Comparison of ENCODE assay signal across 25 cellular contexts in the genomic region with DNA sequence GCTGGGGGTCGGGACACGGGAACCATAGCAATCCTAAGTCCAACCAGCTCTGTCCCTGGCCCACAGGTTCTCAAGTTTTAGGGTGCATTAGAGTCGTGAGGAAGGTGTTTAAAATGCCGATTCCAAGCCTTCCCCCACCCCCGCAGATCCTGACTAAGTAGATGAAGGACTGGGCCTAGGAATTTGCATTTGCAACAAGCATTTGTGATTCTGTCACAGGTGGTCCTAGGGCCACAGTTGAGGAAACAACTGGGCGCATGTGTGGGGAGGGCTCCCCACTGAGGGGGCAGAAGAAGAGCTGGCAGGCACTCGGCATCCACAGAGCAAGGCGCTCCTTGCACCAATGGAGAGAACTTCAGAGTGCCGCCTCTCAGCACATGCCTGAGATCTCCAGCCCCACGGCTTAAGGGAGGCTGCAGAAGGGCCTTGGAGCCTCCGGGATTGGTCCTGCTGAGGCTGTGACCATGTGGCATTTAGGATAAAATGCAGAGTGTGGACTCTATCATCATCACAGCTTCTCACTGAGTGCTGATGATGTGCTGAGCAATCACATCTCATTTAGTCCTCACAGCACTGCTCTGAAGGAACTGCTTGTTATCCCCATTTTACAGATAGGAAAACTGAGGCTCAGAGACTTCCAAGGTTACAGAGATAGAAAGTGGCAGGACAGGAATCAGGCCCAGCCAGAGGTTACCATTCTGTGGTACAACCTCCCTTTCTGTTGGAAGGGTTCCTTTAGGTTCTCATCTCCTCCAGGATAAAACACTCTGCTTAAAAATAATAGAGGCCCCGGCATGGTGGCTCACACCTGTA. TPM values are rescaled to one million over a fixed set of nuclear protein-coding genes. Genes with fewer than 3 reads are reported as not detected.
DNase-seq lines count a peak whose midpoint lies in the region; ATAC-seq, FAIRE-seq and TF ChIP-seq lines count a peak whose summit lies in the region.
"Had no signal": no experiment of that assay in that cellular context is flagged by ENCODE, and none has a peak within 500 bp of the region (broad histone marks: within the 10 kb centered on the region; RNA-seq: fewer than 3 reads in every experiment).

No MANE protein-coding gene starts in this region.

- H3K4me3 Mint-ChIP-seq in activated CD4-positive, alpha-beta T cell treated with anti-CD3 and anti-CD28 coated beads for 36 hours = no peak overlapping the region
- H3K4me3 Mint-ChIP-seq: CD8-positive, alpha-beta memory T cell had no signal

- TF ChIP-seq POLR2A in HepG2 (IDR thresholded peaks at IDR 0.05; ENCODE audit: insufficient read depth in 1 of 2, low read depth in 2 of 2, low read length in 2 of 2) = no peak
- no peak for TF ChIP-seq POLR2A in right lobe of liver (IDR thresholded peaks at IDR 0.05)
- TF ChIP-seq POLR2A in H1 (IDR thresholded peaks at IDR 0.05; ENCODE audit: control extremely low read depth in 1 of 2, low read depth in 2 of 2, low read length in 2 of 2) = no peak

- H3K4me1 ChIP-seq in HepG2 (ENCODE audit: insufficient read depth, low read length) (no peaks in the 10 kb centered on the region), right lobe of liver (peaks cover 0 to 13% (median 0%) of the 10 kb centered on the region in 4 donors), H1 (replicated peaks in 1 of 4; ENCODE audit: control insufficient read depth in 3 of 4, insufficient read depth in 4 of 4, low read length in 3 of 4) (peaks cover 8 to 29% (median 15%) of the 10 kb centered on the region in 4 experiments)
- H3K4me1 ChIP-seq: HAP-1 had no signal

- 69% methylated on average over 6 of the region's 12 CpGs for WGBS in HepG2 (ENCODE audit: low lambda C conversion rate)
- 100% methylated on average over 1 of the region's 12 CpGs for WGBS in right lobe of liver (ENCODE audit: insufficient coverage, low coverage, low lambda C conversion rate, missing lambda C conversion rate)
- 62% methylated on average over 12 of the region's 12 CpGs; no CpG with 5 or more reads in 1 of the 2 experiments for WGBS in H1 (ENCODE audit: extremely low coverage in 1 of 2, insufficient coverage in 1 of 2, insufficient read length in 1 of 2, insufficient replicate concordance in 2 of 2, low coverage in 1 of 2, low lambda C conversion rate in 2 of 2, missing lambda C conversion rate in 1 of 2), 2 experiments

- H2BK12ac ChIP-seq in H1 (ENCODE audit: low read depth, low read length) = no peak overlapping the region

- H2AFZ ChIP-seq in HepG2 (ENCODE audit: low read length) (no peak overlapping the region), H1 (ENCODE audit: low read length) (no peak overlapping the region)

- TF ChIP-seq EP300 in HepG2 (IDR thresholded peaks at IDR 0.05; ENCODE audit: low read depth in 2 of 2, low read length in 2 of 2) = no peak
- no peak for TF ChIP-seq EP300 in HepG2 (CRISPR knock-in tag; IDR thresholded peaks at IDR 0.05; ENCODE audit: borderline replicate concordance)
- no peak for TF ChIP-seq EP300 in H1 (IDR thresholded peaks at IDR 0.05; ENCODE audit: borderline replicate concordance in 1 of 2, low read depth in 2 of 2, low read length in 2 of 2)

- H4K20me1 ChIP-seq in HepG2 (ENCODE audit: insufficient read depth, low read length) = no peaks in the 10 kb centered on the region
- H4K20me1 ChIP-seq in H1 (replicated peaks in 1 of 2; ENCODE audit: control insufficient read depth in 1 of 2, insufficient read depth in 2 of 2, low read length in 2 of 2) = peaks cover 0 to 2% of the 10 kb centered on the region in 2 experiments

- FAIRE-seq in HepG2 (lab: Jason Lieb, UNC) (no peak), H1 (lab: Jason Lieb, UNC) (no peak)
- FAIRE-seq: GM18507 had no signal

- no peak overlapping the region for H3K14ac ChIP-seq in H1 (ENCODE audit: insufficient read length)

- peaks cover 15% of the 10 kb centered on the region for H3K36me3 Mint-ChIP-seq in activated CD4-positive, alpha-beta T cell treated with anti-CD3 and anti-CD28 coated beads for 36 hours (ENCODE audit: low read depth)

- H3K36me3 ChIP-seq in HepG2 (replicated peaks in 1 of 2; ENCODE audit: control insufficient read depth in 1 of 2, insufficient read depth in 2 of 2, low read length in 2 of 2) = no peaks in the 10 kb centered on the region
- H3K36me3 ChIP-seq in right lobe of liver = no peaks in the 10 kb centered on the region
- H3K36me3 ChIP-seq in H1 (ENCODE audit: control insufficient read depth in 2 of 4, insufficient read depth in 4 of 4, low read length in 3 of 4) = peaks cover 0 to 8% (median 0%) of the 10 kb centered on the region in 4 experiments; a peak in 1 of 8 replicates
- H3K36me3 ChIP-seq: HAP-1 had no signal

- H2BK120ac ChIP-seq in H1 (replicated peaks; ENCODE audit: low read depth, low read length) = no peak overlapping the region

- in situ Hi-C loops in HepG2 (cut with HindIII; ENCODE audit: extremely low pct_ligation_motif_present, low pct_unique_long_range_greater_than_20kb) = no loop called here

- no peaks in the 10 kb centered on the region for H3K23me2 ChIP-seq in H1 (ENCODE audit: low read depth, low read length)

- BruUV-seq in HepG2 (replicated peaks; lab: Mats Ljungman, UMichigan) = no TSS peak

- H3K4me1 Mint-ChIP-seq in activated CD4-positive, alpha-beta T cell treated with anti-CD3 and anti-CD28 coated beads for 36 hours = peaks cover 67% of the 10 kb centered on the region

- H3K23ac ChIP-seq in H1 (ENCODE audit: insufficient read length) = no peak overlapping the region

- peak overlapping the region; percentile 40; the same call in 1 of the 2 replicates for H2BK5ac ChIP-seq in H1 (ENCODE audit: low read depth, low read length)

- no peak for ATAC-seq in activated CD4-positive, alpha-beta T cell treated with anti-CD3 and anti-CD28 coated beads for 36 hours
- no peak for ATAC-seq in HepG2
- no peak for ATAC-seq in right lobe of liver
- ATAC-seq in HG02571 (IDR thresholded peaks at IDR 0.05; ENCODE audit: unreplicated experiment) = no peak
- no peak for ATAC-seq in GM19023 (IDR thresholded peaks at IDR 0.05; ENCODE audit: unreplicated experiment)

- H3K4me2 ChIP-seq in HepG2 (ENCODE audit: low read depth, low read length) (no peak overlapping the region), H1 (ENCODE audit: insufficient read depth in 1 of 2, low read depth in 2 of 2, low read length in 2 of 2) (peak overlapping the region; percentile 39 to 48; a peak in 2 of 4 replicates)
- H3K4me2 ChIP-seq: KMS-11 had no signal

- H3K9me3 Mint-ChIP-seq in activated CD4-positive, alpha-beta T cell treated with anti-CD3 and anti-CD28 coated beads for 36 hours (ENCODE audit: low read depth) = no peaks in the 10 kb centered on the region
- H3K9me3 Mint-ChIP-seq: CD8-positive, alpha-beta memory T cell had no signal

- POLR2A ChIA-PET in activated CD4-positive, alpha-beta T cell treated with anti-CD3 and anti-CD28 coated beads for 36 hours (lab: Charles Lee) = interaction anchor here (0.7 kb wide), 1 partner anchor 93 kb away, joined by 3 read pairs; no protein-coding TSS in a partner anchor
- POLR2A ChIA-PET in HepG2 (lab: Yijun Ruan, JAX) = no interaction called here
- POLR2A ChIA-PET in H1 (lab: Charles Lee; ENCODE audit: partially characterized antibody) = interaction anchor here (0.8 kb wide), 1 partner anchor 26 kb away, joined by 3 read pairs; no protein-coding TSS in a partner anchor

- CTCF ChIA-PET in activated CD4-positive, alpha-beta T cell treated with anti-CD3 and anti-CD28 coated beads for 36 hours (lab: Charles Lee) = interaction anchor here (0.6 to 1.4 kb wide), 2 partner anchors 14 to 273 kb away, joined by 3 to 4 read pairs; no protein-coding TSS in a partner anchor
- CTCF ChIA-PET in HepG2 (lab: Yijun Ruan, JAX; ENCODE audit: low intra/inter-chr PET ratio, low total read pairs) (no interaction called here), H1 (lab: Charles Lee; ENCODE audit: partially characterized antibody) (interaction anchor here (0.7 to 1.1 kb wide), 2 partner anchors 9 to 148 kb away, joined by 3 to 4 read pairs; no protein-coding TSS in a partner anchor)

- peak overlapping the region; percentile 24; the same call in 1 of the 2 replicates for H3K18ac ChIP-seq in H1 (ENCODE audit: extremely low read depth, low read length)

- 0 out of 2 replicates have a peak overlapping the region, but pooled peaks have one; percentile 9 for H2BK20ac ChIP-seq in H1 (ENCODE audit: low read length)

- intact Hi-C loops in activated CD4-positive, alpha-beta T cell treated with anti-CD3 and anti-CD28 coated beads for 36 hours (cut with DNase I, micrococcal nuclease) = loop anchor here in 1 of 2 experiments (1.0 kb wide), 1 partner anchor 92 kb away; no protein-coding TSS in a partner anchor
- intact Hi-C loops in HepG2 (cut with micrococcal nuclease; ENCODE audit: unreplicated experiment) (no loop called here), right lobe of liver (cut with DNase I) (no loop called here)

- TF ChIP-seq CTCF in HepG2 (CRISPR knock-in tag; IDR thresholded peaks at IDR 0.05) = no peak
- no peak for TF ChIP-seq CTCF in right lobe of liver (IDR thresholded peaks at IDR 0.05)
- TF ChIP-seq CTCF in H1 (IDR thresholded peaks at IDR 0.05; ENCODE audit: control extremely low read depth in 1 of 3, insufficient read depth in 1 of 3, low read depth in 1 of 3, low read length in 3 of 3) = no peak

- no peaks in the 10 kb centered on the region for H3K27me3 ChIP-seq in HepG2 (ENCODE audit: control insufficient read depth in 1 of 2, insufficient read depth in 2 of 2, low read length in 2 of 2)
- H3K27me3 ChIP-seq in right lobe of liver = no peaks in the 10 kb centered on the region
- peaks cover 0 to 1% (median 0%) of the 10 kb centered on the region in 4 experiments; a peak in 1 of 7 replicates for H3K27me3 ChIP-seq in H1 (replicated peaks in 1 of 4; ENCODE audit: control insufficient read depth in 3 of 4, extremely low read depth in 1 of 4, insufficient read depth in 3 of 4, low read length in 3 of 4)

- H4K8ac ChIP-seq in H1 (ENCODE audit: extremely low read depth, insufficient read depth, low read length) = no peak overlapping the region

- H3K4ac ChIP-seq in H1 (replicated peaks; ENCODE audit: insufficient read length, low read depth, low read length) = no peak overlapping the region

- no peak overlapping the region for H3K56ac ChIP-seq in H1 (replicated peaks; ENCODE audit: insufficient read length, low read depth, low read length)

- H2BK15ac ChIP-seq in H1 (ENCODE audit: low read length) = peak overlapping the region; percentile 83; the same call in 1 of the 2 replicates

- H3K4me3 ChIP-seq in HepG2 (replicated peaks in 1 of 3; ENCODE audit: insufficient read depth in 1 of 3, low read depth in 2 of 3, low read length in 3 of 3) = no peak overlapping the region
- H3K4me3 ChIP-seq in right lobe of liver = no peak overlapping the region
- H3K4me3 ChIP-seq in H1 (ENCODE audit: extremely low read depth in 1 of 4, insufficient read depth in 2 of 4, low read depth in 3 of 4, low read length in 4 of 4) = no peak overlapping the region
- H3K4me3 ChIP-seq: HAP-1, SK-N-MC had no signal

- no peaks in the 10 kb centered on the region for H3K79me2 ChIP-seq in HepG2 (ENCODE audit: insufficient read depth, low read length)
- H3K79me2 ChIP-seq in H1 (ENCODE audit: control insufficient read depth in 1 of 2, insufficient read depth in 2 of 2, low read length in 2 of 2) = peaks cover 0 to 28% of the 10 kb centered on the region in 2 experiments; a peak in 2 of 4 replicates

- H4K5ac ChIP-seq in H1 (ENCODE audit: insufficient read length, low read depth, low read length) = no peak overlapping the region

- H2AK5ac ChIP-seq in H1 (ENCODE audit: low read depth, low read length) = no peak overlapping the region

- H3K27me3 Mint-ChIP-seq in activated CD4-positive, alpha-beta T cell treated with anti-CD3 and anti-CD28 coated beads for 36 hours = no peaks in the 10 kb centered on the region
- H3K27me3 Mint-ChIP-seq: CD8-positive, alpha-beta memory T cell had no signal

- peaks cover 5% of the 10 kb centered on the region for H3K79me1 ChIP-seq in H1 (ENCODE audit: low read depth, low read length)

- H3K9me3 ChIP-seq in HepG2 (ENCODE audit: low read length) (no peaks in the 10 kb centered on the region), right lobe of liver (no peaks in the 10 kb centered on the region), H1 (ENCODE audit: insufficient read depth in 2 of 2, low read depth in 1 of 2, low read length in 1 of 2) (no peaks in the 10 kb centered on the region)
- H3K9me3 ChIP-seq: HAP-1 had no signal

- H4K91ac ChIP-seq in H1 (replicated peaks; ENCODE audit: insufficient read length, low read length) = peak overlapping the region; percentile 51

- DNase-seq in activated CD4-positive, alpha-beta T cell treated with anti-CD3 and anti-CD28 coated beads for 36 hours = no peak
- DNase-seq in activated CD4-positive, alpha-beta T cell treated with anti-CD3 and anti-CD28 coated beads for 4 hours = no peak
- no peak for DNase-seq in HepG2 (ENCODE audit: low spot score)
- no peak for DNase-seq in right lobe of liver
- DNase-seq in H1 (ENCODE audit: low read depth in 1 of 2, low spot score in 2 of 2) = peak in 1 of 2 experiments; percentile 51
- DNase-seq in AG08396 (ENCODE audit: low spot score) = no peak
- DNase-seq: ACHN; C1 segment of cervical spinal cord; Calu3; CD8-positive, alpha-beta memory T cell; GDM1; NCI-H1105; NCI-H146; NCI-H2029; NCI-H2227 treated with DMSO at 0.1 percent for 48 hours; NCI-H510A; SHP77 treated with DMSO at 0.1 percent for 48 hours had no signal

- no peak overlapping the region for H3K9ac ChIP-seq in HepG2 (ENCODE audit: insufficient read depth, low read depth, low read length)
- no peak overlapping the region for H3K9ac ChIP-seq in H1 (replicated peaks in 1 of 4; ENCODE audit: extremely low read depth in 1 of 4, low read depth in 3 of 4, low read length in 3 of 4)
- H3K9ac ChIP-seq: KMS-11 had no signal

- TF ChIP-seq RAD21 in HepG2 (CRISPR knock-in tag; IDR thresholded peaks at IDR 0.05) = no peak
- no peak for TF ChIP-seq RAD21 in H1 (IDR thresholded peaks at IDR 0.05 in 1 of 2, conservative IDR thresholded peaks at IDR 0.05 in 1 of 2; ENCODE audit: low read depth in 2 of 2, low read length in 2 of 2)

- no peak overlapping the region for H3K27ac ChIP-seq in HepG2 (ENCODE audit: extremely low read length, insufficient read depth, low read length)
- no peak overlapping the region for H3K27ac ChIP-seq in right lobe of liver
- H3K27ac ChIP-seq in H1 (ENCODE audit: low read depth, low read length) = no peak overlapping the region
- H3K27ac ChIP-seq: 22Rv1, KMS-11, RWPE1, SK-N-MC had no signal

- H3K27ac Mint-ChIP-seq in activated CD4-positive, alpha-beta T cell treated with anti-CD3 and anti-CD28 coated beads for 36 hours = peak overlapping the region; percentile 33

RNA-seq across cellular contexts. Expression of a gene that starts 16.7 kb away (rescaled TPM):
- 10 to 100 TPM; 31.9 to 34.8 TPM for total RNA-seq in activated CD4-positive, alpha-beta T cell treated with anti-CD3 and anti-CD28 coated beads for 36 hours
- total RNA-seq in HepG2 (2016; rRNA removed; fragmentation: Illumina TruSeq; extraction: Trizol) = 0.63 and 1.1 TPM in 2 replicates
- total RNA-seq in HepG2 (2016; cell fraction: cytosol; rRNA removed; fragmentation: Illumina TruSeq; extraction: Trizol; ENCODE audit: low read depth) = 0.20 and 1.7 TPM in 2 replicates
- total RNA-seq in HepG2 (2016; cell fraction: insoluble cytoplasmic fraction; rRNA removed; fragmentation: Illumina TruSeq; extraction: Trizol) = 0.45 and 0.68 TPM in 2 replicates
- 0.59 and 0.65 TPM in 2 replicates for total RNA-seq in HepG2 (2016; cell fraction: membrane; rRNA removed; fragmentation: Illumina TruSeq; extraction: Trizol)
- total RNA-seq in HepG2 (2016; cell fraction: nucleus; rRNA removed; fragmentation: Illumina TruSeq; extraction: Trizol) = 1.2 and 1.5 TPM in 2 replicates
- polyA plus RNA-seq in HepG2 (2011; rRNA removed) = 0.28 and 0.37 TPM in 2 replicates
- 0.23 and 0.31 TPM in 2 replicates for polyA plus RNA-seq in HepG2 (2011; cell fraction: cytosol; rRNA removed)
- 0.39 and 0.69 TPM in 2 replicates for polyA plus RNA-seq in HepG2 (2011; cell fraction: nucleus; rRNA removed)
- polyA plus RNA-seq in HepG2 (2012) = 0.23 and 1.2 TPM in 2 replicates
- polyA plus RNA-seq in HepG2 (2016; cell fraction: cytosol; fragmentation: Illumina TruSeq; extraction: Trizol; ENCODE audit: low read depth) = 0.27 TPM in 2 replicates
- polyA plus RNA-seq in HepG2 (2016; cell fraction: insoluble cytoplasmic fraction; fragmentation: Illumina TruSeq; extraction: Trizol; ENCODE audit: low read depth) = 0.36 and 0.53 TPM in 2 replicates
- 0.24 and 0.62 TPM in 2 replicates for polyA plus RNA-seq in HepG2 (2016; cell fraction: membrane; fragmentation: Illumina TruSeq; extraction: Trizol; ENCODE audit: low read depth)
- 1.2 TPM in 2 replicates for polyA plus RNA-seq in HepG2 (2016; cell fraction: nucleus; fragmentation: Illumina TruSeq; extraction: Trizol; ENCODE audit: insufficient read depth, low read depth)
- 1.7 and 66.3 TPM in 2 replicates for polyA minus RNA-seq in HepG2 (2011; rRNA and poly(A)+ RNA removed; ENCODE audit: low replicate concordance)
- 0.44 and 1.8 TPM in 2 replicates for polyA minus RNA-seq in HepG2 (2011; cell fraction: cytosol; rRNA and poly(A)+ RNA removed)
- 0.77 and 2.7 TPM in 2 replicates for polyA minus RNA-seq in HepG2 (2011; cell fraction: nucleus; rRNA and poly(A)+ RNA removed)
- total RNA-seq in right lobe of liver = 10 to 100 TPM in 3 of 6 experiments, 1 to 10 TPM in 3; 5.0 to 33.6 (median 13.3) TPM
- 51.0 and 54.0 TPM in 2 replicates for total RNA-seq in H1 (2021; fragmentation: NEBNext Ultra II Directional; extraction: Animal tissue kit (Norgen Biotek cat#: 25700))
- 16.0 and 18.2 TPM in 2 replicates for polyA plus RNA-seq in H1 (2011; rRNA removed)
- polyA plus RNA-seq in H1 (2011; cell fraction: cytosol; rRNA removed) = 22.2 TPM
- 28.7 TPM for polyA plus RNA-seq in H1 (2011; cell fraction: nucleus; rRNA removed)
- polyA plus RNA-seq in H1 (2012, experiment 1 of 2) = 39.3 to 45.2 TPM (median 42.7 TPM) in 4 replicates
- 6.8 TPM for polyA plus RNA-seq in H1 (2012, experiment 2 of 2)
- polyA plus RNA-seq in H1 (2013, experiment 1 of 2) = 88.0 TPM
- polyA plus RNA-seq in H1 (2013, experiment 2 of 2) = 91.6 TPM
- 87.9 and 134 TPM in 2 replicates for polyA minus RNA-seq in H1 (2011; rRNA and poly(A)+ RNA removed)
- 27.7 TPM for polyA minus RNA-seq in H1 (2011; cell fraction: cytosol; rRNA and poly(A)+ RNA removed)
- polyA minus RNA-seq in H1 (2011; cell fraction: nucleus; rRNA and poly(A)+ RNA removed) = 60.5 TPM
